Comparison of ENCODE assay signal across 9 cellular contexts in genomic region chr2:9310390-9310789, GRCh38.
DNase-seq lines count a peak whose midpoint lies in the region; ATAC-seq and TF ChIP-seq lines count a peak whose summit lies in the region.
"Had no signal": no experiment of that assay in that cellular context is flagged by ENCODE, and none has a peak within 500 bp of the region (broad histone marks: within the 10 kb centered on the region; RNA-seq: fewer than 3 reads in every experiment).

No MANE protein-coding gene starts in this region.

- peak overlapping the region; percentile 46 to 87 (median 84) for H3K27ac ChIP-seq in thyroid gland

- intact Hi-C loops in thyroid gland (cut with DNase I): no loop called here

- no peaks in the 10 kb centered on the region for H3K27me3 ChIP-seq in thyroid gland

- TF ChIP-seq POLR2A in thyroid gland (IDR thresholded peaks at IDR 0.05): no peak

- H3K9me3 ChIP-seq in thyroid gland: no peaks in the 10 kb centered on the region

- peaks cover 38 to 68% of the 10 kb centered on the region in 2 donors for H3K4me1 ChIP-seq in thyroid gland

- no peak overlapping the region for H3K4me3 ChIP-seq in thyroid gland (replicated peaks in 1 of 3)

- ATAC-seq in GM19467 (IDR thresholded peaks at IDR 0.05; ENCODE audit: unreplicated experiment): no peak
- ATAC-seq: activated CD8-positive, alpha-beta memory T cell treated with anti-CD3 and anti-CD28 coated beads, Interleukin-2, amount 10 ng/mL, durations not matched to agents 7 days and 5 days had no signal

- no peaks in the 10 kb centered on the region for H3K36me3 ChIP-seq in thyroid gland

- TF ChIP-seq CTCF in thyroid gland (IDR thresholded peaks at IDR 0.05): no peak

- DNase-seq in HS-5 (ENCODE audit: low read depth) (peak; percentile 77), brain pericyte (ENCODE audit: low read depth, low spot score) (peak; percentile 42), kidney glomerular epithelial cell (lab: John Stamatoyannopoulos, UW) (peak; percentile 47), thyroid gland (peak; percentile 49 to 66), NCI-H2081 (lab: John Stamatoyannopoulos, UW) (no peak), GM19238 (ENCODE audit: insufficient read length, low spot score) (no peak)
- DNase-seq in NK-92 treated with Interleukin-12 subunit alpha and Interleukin-12 subunit beta, amount 100 ng/mL, for 24 hours (lab: John Stamatoyannopoulos, UW): no peak
- DNase-seq: activated CD8-positive, alpha-beta memory T cell treated with anti-CD3 and anti-CD28 coated beads, Interleukin-2, amount 10 ng/mL, durations not matched to agents 7 days and 5 days had no signal

Comparison
In these comparisons a context has a peak if more than half of its experiments do, and no peak if none do; other contexts are left out.
1. DNase-seq: peak in HS-5 (single experiment), brain pericyte (single experiment), kidney glomerular epithelial cell (single experiment) and thyroid gland (2 of 2); none in NCI-H2081 (0 of 2), GM19238 (single experiment) and NK-92 treated with Interleukin-12 subunit alpha and Interleukin-12 subunit beta, amount 100 ng/mL, for 24 hours (single experiment).